ENCODE assay signal across 29 cellular contexts in the genomic region with DNA sequence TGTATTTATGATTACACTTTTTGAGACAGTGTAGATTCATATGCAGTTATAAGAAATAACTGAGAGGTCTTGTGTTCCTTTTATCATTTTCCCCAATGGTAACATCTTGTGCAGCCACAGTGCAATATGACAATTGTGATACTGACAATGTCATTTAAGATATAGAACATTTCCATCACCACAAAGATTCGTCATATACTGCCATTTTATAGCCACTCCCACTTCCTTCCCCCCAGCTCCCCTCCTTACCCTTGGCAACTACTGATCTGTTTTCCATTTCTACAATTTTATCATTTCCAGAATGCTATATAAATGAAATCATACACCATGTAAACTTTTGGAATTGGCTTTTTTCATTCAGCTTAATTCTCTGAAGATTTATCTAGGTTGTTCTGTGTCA. TPM values are rescaled to one million over a fixed set of nuclear protein-coding genes. Genes with fewer than 3 reads are reported as not detected.
"Had no signal": no experiment of that assay in that cellular context is flagged by ENCODE, and none has a peak within 500 bp of the region (broad histone marks: within the 10 kb centered on the region; RNA-seq: fewer than 3 reads in every experiment).

No MANE protein-coding gene starts in this region.

- H3K4me3 Mint-ChIP-seq: activated naive CD4-positive, alpha-beta T cell treated with anti-CD3 and anti-CD28 coated beads for 36 hours; activated naive CD4-positive, alpha-beta T cell treated with anti-CD3 and anti-CD28 coated beads, Interleukin-2, amount 50 U/mL, for 24 hours; activated naive CD8-positive, alpha-beta T cell treated with anti-CD3 and anti-CD28 coated beads, Interleukin-2, amount 10 ng/mL, durations not matched to agents 7 days and 5 days; activated T-helper 1 cell treated with anti-CD3 and anti-CD28 coated beads, Interleukin-12 subunit alpha, Interleukin-12 subunit beta, Interleukin-2, Interleukin-4 antibody, amounts not matched to agents 30 ng/mL and 10 ng/mL and 1 ng/mL, durations not matched to agents 14 hours and 24 hours and 36 hours; central memory CD8-positive, alpha-beta T cell; dendritic cell treated with granulocyte-macrophage colony-stimulating factor and Interleukin-4, amounts not matched to agents 40 ng/mL and 50 ng/mL, for 4 days; endodermal cell; WTC11 had no signal

- H3K4me1 Mint-ChIP-seq: activated naive CD4-positive, alpha-beta T cell treated with anti-CD3 and anti-CD28 coated beads, Interleukin-2, amount 50 U/mL, for 24 hours; central memory CD8-positive, alpha-beta T cell; WTC11 had no signal

- H3K36me3 Mint-ChIP-seq: activated naive CD8-positive, alpha-beta T cell treated with anti-CD3 and anti-CD28 coated beads, Interleukin-2, amount 10 ng/mL, durations not matched to agents 7 days and 5 days; WTC11 had no signal

- H3K27ac Mint-ChIP-seq: activated naive CD4-positive, alpha-beta T cell treated with anti-CD3 and anti-CD28 coated beads for 36 hours; activated naive CD4-positive, alpha-beta T cell treated with anti-CD3 and anti-CD28 coated beads, Interleukin-2, amount 50 U/mL, for 24 hours; activated naive CD8-positive, alpha-beta T cell treated with anti-CD3 and anti-CD28 coated beads, Interleukin-2, amount 10 ng/mL, durations not matched to agents 7 days and 5 days; activated T-helper 1 cell treated with anti-CD3 and anti-CD28 coated beads, Interleukin-12 subunit alpha, Interleukin-12 subunit beta, Interleukin-2, Interleukin-4 antibody, amounts not matched to agents 30 ng/mL and 10 ng/mL and 1 ng/mL, durations not matched to agents 14 hours and 24 hours and 36 hours; activated T-helper 2 cell treated with anti-CD3 and anti-CD28 coated beads, Interferon-gamma antibody, Interleukin-2, Interleukin-4, amounts not matched to agents 10 μg/mL and 5 μg/mL and 100 μg/mL, durations not matched to agents 14 hours and 24 hours and 36 hours; dendritic cell treated with granulocyte-macrophage colony-stimulating factor and Interleukin-4, amounts not matched to agents 40 ng/mL and 50 ng/mL, for 4 days; endodermal cell; WTC11 had no signal

- FAIRE-seq: astrocyte, bronchial epithelial cell, frontal cortex, TTC549 had no signal

- H3K9me3 Mint-ChIP-seq: activated naive CD4-positive, alpha-beta T cell treated with anti-CD3 and anti-CD28 coated beads for 36 hours; activated naive CD4-positive, alpha-beta T cell treated with anti-CD3 and anti-CD28 coated beads, Interleukin-2, amount 50 U/mL, for 24 hours; activated naive CD8-positive, alpha-beta T cell treated with anti-CD3 and anti-CD28 coated beads, Interleukin-2, amount 10 ng/mL, durations not matched to agents 7 days and 5 days; activated T-helper 1 cell treated with anti-CD3 and anti-CD28 coated beads, Interleukin-12 subunit alpha, Interleukin-12 subunit beta, Interleukin-2, Interleukin-4 antibody, amounts not matched to agents 30 ng/mL and 10 ng/mL and 1 ng/mL, durations not matched to agents 14 hours and 24 hours and 36 hours; activated T-helper 2 cell treated with anti-CD3 and anti-CD28 coated beads, Interferon-gamma antibody, Interleukin-2, Interleukin-4, amounts not matched to agents 10 μg/mL and 5 μg/mL and 100 μg/mL, durations not matched to agents 14 hours and 24 hours and 36 hours; central memory CD8-positive, alpha-beta T cell; dendritic cell treated with granulocyte-macrophage colony-stimulating factor and Interleukin-4, amounts not matched to agents 40 ng/mL and 50 ng/mL, for 4 days; endodermal cell; WTC11 had no signal

- DNase-seq: activated CD4-positive, alpha-beta T cell treated with anti-CD3 and anti-CD28 coated beads for 1 hour; activated CD4-positive, alpha-beta T cell treated with anti-CD3 and anti-CD28 coated beads for 4 hours; activated CD4-positive, alpha-beta T cell treated with anti-CD3 and anti-CD28 coated beads, Interleukin-2, amount 50 U/mL, for 1 hour; activated CD4-positive, alpha-beta T cell treated with anti-CD3 and anti-CD28 coated beads, Interleukin-2, amount 50 U/mL, for 48 hours; activated CD8-positive, alpha-beta memory T cell treated with anti-CD3 and anti-CD28 coated beads, Interleukin-2, amount 50 U/mL, for 48 hours; activated effector memory CD4-positive, alpha-beta T cell treated with anti-CD3 and anti-CD28 coated beads, Interleukin-2, amount 50 U/mL, for 16 hours; activated naive CD4-positive, alpha-beta T cell treated with anti-CD3 and anti-CD28 coated beads for 36 hours; activated naive CD8-positive, alpha-beta T cell treated with anti-CD3 and anti-CD28 coated beads, Interleukin-2, amount 10 ng/mL, durations not matched to agents 7 days and 5 days; activated T-cell treated with anti-CD3 and anti-CD28 coated beads for 4 hours; activated T-cell treated with anti-CD3 and anti-CD28 coated beads, Interleukin-2, amount 50 U/mL, for 48 hours; amniotic stem cell; anterior cingulate cortex; brain microvascular endothelial cell; dorsolateral prefrontal cortex; effector memory CD4-positive, alpha-beta T cell; endodermal cell; foreskin fibroblast; heart left ventricle had no signal

- H3K27me3 Mint-ChIP-seq: activated naive CD4-positive, alpha-beta T cell treated with anti-CD3 and anti-CD28 coated beads, Interleukin-2, amount 50 U/mL, for 24 hours; activated naive CD8-positive, alpha-beta T cell treated with anti-CD3 and anti-CD28 coated beads, Interleukin-2, amount 10 ng/mL, durations not matched to agents 7 days and 5 days; central memory CD8-positive, alpha-beta T cell; dendritic cell treated with granulocyte-macrophage colony-stimulating factor and Interleukin-4, amounts not matched to agents 40 ng/mL and 50 ng/mL, for 4 days had no signal

RNA-seq across cellular contexts. Expression of a gene that starts 53.8 kb away (rescaled TPM):
- total RNA-seq: activated naive CD4-positive, alpha-beta T cell treated with anti-CD3 and anti-CD28 coated beads for 36 hours; activated naive CD8-positive, alpha-beta T cell treated with anti-CD3 and anti-CD28 coated beads, Interleukin-2, amount 10 ng/mL, durations not matched to agents 7 days and 5 days; activated T-helper 1 cell treated with anti-CD3 and anti-CD28 coated beads, Interleukin-12 subunit alpha, Interleukin-12 subunit beta, Interleukin-2, Interleukin-4 antibody, amounts not matched to agents 30 ng/mL and 10 ng/mL and 1 ng/mL, durations not matched to agents 14 hours and 24 hours and 36 hours; activated T-helper 2 cell treated with anti-CD3 and anti-CD28 coated beads, Interferon-gamma antibody, Interleukin-2, Interleukin-4, amounts not matched to agents 10 μg/mL and 5 μg/mL and 100 μg/mL, durations not matched to agents 14 hours and 24 hours and 36 hours; T-helper 1 cell treated with Interleukin-12 subunit alpha and Interleukin-12 subunit beta and Interleukin-4 antibody, amounts not matched to agents 30 ng/mL and 1 ng/mL, for 36 hours had no signal

RNA-seq across cellular contexts. Expression of a gene that starts 55.8 kb away (rescaled TPM):
- total RNA-seq: activated naive CD4-positive, alpha-beta T cell treated with anti-CD3 and anti-CD28 coated beads for 36 hours; activated naive CD8-positive, alpha-beta T cell treated with anti-CD3 and anti-CD28 coated beads, Interleukin-2, amount 10 ng/mL, durations not matched to agents 7 days and 5 days; activated T-helper 1 cell treated with anti-CD3 and anti-CD28 coated beads, Interleukin-12 subunit alpha, Interleukin-12 subunit beta, Interleukin-2, Interleukin-4 antibody, amounts not matched to agents 30 ng/mL and 10 ng/mL and 1 ng/mL, durations not matched to agents 14 hours and 24 hours and 36 hours; activated T-helper 2 cell treated with anti-CD3 and anti-CD28 coated beads, Interferon-gamma antibody, Interleukin-2, Interleukin-4, amounts not matched to agents 10 μg/mL and 5 μg/mL and 100 μg/mL, durations not matched to agents 14 hours and 24 hours and 36 hours; T-helper 1 cell treated with Interleukin-12 subunit alpha and Interleukin-12 subunit beta and Interleukin-4 antibody, amounts not matched to agents 30 ng/mL and 1 ng/mL, for 36 hours had no signal
